ENCODE assay signal across 13 cellular contexts in genomic region chr11:67627788-67628624, GRCh38. TPM values are rescaled to one million over a fixed set of nuclear protein-coding genes. Genes with fewer than 3 reads are reported as not detected.
DNase-seq lines count a peak whose midpoint lies in the region; ATAC-seq, FAIRE-seq and TF ChIP-seq lines count a peak whose summit lies in the region.
"Had no signal": no experiment of that assay in that cellular context is flagged by ENCODE, and none has a peak within 500 bp of the region (broad histone marks: within the 10 kb centered on the region; RNA-seq: fewer than 3 reads in every experiment).

No MANE protein-coding gene starts in this region.

- H2AFZ ChIP-seq in K562 (ENCODE audit: low read depth, low read length) (no peak overlapping the region), smooth muscle cell (ENCODE audit: low read depth) (no peak overlapping the region)

- H3K79me2 ChIP-seq in K562 (ENCODE audit: control insufficient read depth, insufficient read depth, low read length), result no peaks in the 10 kb centered on the region
- no peaks in the 10 kb centered on the region for H3K79me2 ChIP-seq in smooth muscle cell (ENCODE audit: low read depth)

- no peaks in the 10 kb centered on the region for H3K9me1 ChIP-seq in K562 (ENCODE audit: control insufficient read depth, insufficient read depth, low read length)

- 90% methylated on average over 15 of the region's 15 CpGs for WGBS in K562 (ENCODE audit: insufficient coverage, low coverage, missing lambda C conversion rate)
- WGBS in smooth muscle cell (ENCODE audit: low lambda C conversion rate), result 83% methylated on average over 15 of the region's 15 CpGs

- in situ Hi-C loops in K562 (cut with MboI), result no loop called here

- H3K27ac ChIP-seq in K562 (ENCODE audit: extremely low read depth, low read depth, low read length), result no peak overlapping the region; the same call in 2 of the 3 replicates
- no peak overlapping the region for H3K27ac ChIP-seq in smooth muscle cell (ENCODE audit: low read depth)

- intact Hi-C loops in Caco-2 (cut with micrococcal nuclease; ENCODE audit: unreplicated experiment) (no loop called here), K562 (cut with micrococcal nuclease) (loop anchor here (2.0 kb wide), 1 partner anchor 55 kb away; no protein-coding TSS in a partner anchor)

- H3K4me1 ChIP-seq in Caco-2 (peaks cover 11% of the 10 kb centered on the region), K562 (replicated peaks in 1 of 2; ENCODE audit: control insufficient read depth in 2 of 2, insufficient read depth in 2 of 2, low read length in 2 of 2) (peaks cover 10 to 56% of the 10 kb centered on the region in 2 experiments), smooth muscle cell (ENCODE audit: low read depth) (no peaks in the 10 kb centered on the region)

- no peak for FAIRE-seq in K562 (lab: Jason Lieb, UNC)

- H3K4me2 ChIP-seq in K562 (ENCODE audit: insufficient read depth, low read length) (peak overlapping the region; percentile 83; the same call in 1 of the 2 replicates), smooth muscle cell (no peak overlapping the region)
- H3K4me2 ChIP-seq: SK-N-SH had no signal

- CTCF ChIA-PET in Caco-2 (lab: Charles Lee) (interaction anchor here (0.6 to 3.0 kb wide), 10 partner anchors 14 to 597 kb away, joined by 3 to 51 read pairs (median 3); no protein-coding TSS in a partner anchor), K562 (lab: Yijun Ruan, JAX; ENCODE audit: low intra/inter-chr PET ratio) (no interaction called here)

- H3K4me3 ChIP-seq in Caco-2 (ENCODE audit: low read depth, low read length), result no peak overlapping the region
- peak overlapping the region; percentile 64 for H3K4me3 ChIP-seq in Jurkat, Clone E6-1 (ENCODE audit: low read length)
- no peak overlapping the region for H3K4me3 ChIP-seq in K562
- H3K4me3 ChIP-seq in smooth muscle cell, result no peak overlapping the region

- H3K27me3 ChIP-seq in Caco-2 (replicated peaks; ENCODE audit: control insufficient read depth, insufficient read depth, low read length), result no peaks in the 10 kb centered on the region
- H3K27me3 ChIP-seq in K562 (ENCODE audit: control insufficient read depth in 2 of 2, insufficient read depth in 2 of 2, low read length in 2 of 2), result no peaks in the 10 kb centered on the region
- H3K27me3 ChIP-seq in smooth muscle cell (ENCODE audit: low read depth), result no peaks in the 10 kb centered on the region
- H3K27me3 ChIP-seq: heart right ventricle had no signal

- no peaks in the 10 kb centered on the region for H3F3A ChIP-seq in smooth muscle cell (ENCODE audit: low read depth)

- BruUV-seq in Caco-2 (replicated peaks; lab: Mats Ljungman, UMichigan) (no TSS peak), K562 (replicated peaks; lab: Mats Ljungman, UMichigan) (no TSS peak)

- POLR2A ChIA-PET in Caco-2 (lab: Charles Lee), result no interaction called here
- POLR2A ChIA-PET in K562 (lab: Yijun Ruan, JAX), result interaction anchor here (0.5 to 5.2 kb wide), 8 partner anchors 8 to 200 kb away, joined by 3 to 36 read pairs (median 4); partner anchors contain the start of gene RPS6KB2

- no peak for TF ChIP-seq EP300 in K562 (IDR thresholded peaks at IDR 0.05; ENCODE audit: low read length)

- TF ChIP-seq POLR2A in K562 (conservative IDR thresholded peaks at IDR 0.05), result no peak; the same call in 1 of the 2 replicates

- no peaks in the 10 kb centered on the region for H4K20me1 ChIP-seq in K562 (replicated peaks; ENCODE audit: control insufficient read depth, insufficient read depth, low read length)
- no peaks in the 10 kb centered on the region for H4K20me1 ChIP-seq in smooth muscle cell (ENCODE audit: low read depth)

- H3K4me1 Mint-ChIP-seq in Caco-2 (ENCODE audit: low read depth, unreplicated experiment) (peaks cover 7% of the 10 kb centered on the region), nephron progenitor cell (peaks cover 27% of the 10 kb centered on the region)

- no peak overlapping the region for H3K27ac Mint-ChIP-seq in Caco-2 (ENCODE audit: unreplicated experiment)
- H3K27ac Mint-ChIP-seq in nephron progenitor cell, result peak overlapping the region; percentile 57

- H3K27me3 Mint-ChIP-seq in Caco-2 (ENCODE audit: insufficient read depth, unreplicated experiment) (no peaks in the 10 kb centered on the region), nephron progenitor cell (ENCODE audit: low read depth, poor library complexity) (no peaks in the 10 kb centered on the region)

- DNase-seq in Caco-2 (no peak), K562 (ENCODE audit: extremely low read depth in 1 of 4, low spot score in 3 of 4) (no peak), nephron progenitor cell (no peak), smooth muscle cell (lab: John Stamatoyannopoulos, UW; ENCODE audit: unreplicated experiment) (no peak), OCI-M1 (lab: John Stamatoyannopoulos, UW) (no peak), NCI-H1694 treated with DMSO at 0.1 percent for 48 hours (lab: John Stamatoyannopoulos, UW) (no peak)
- DNase-seq in Jurkat, Clone E6-1 (ENCODE audit: low read depth, low spot score), result no peak
- no peak for DNase-seq in effector CD4-positive, alpha-beta T cell
- DNase-seq: amygdala, NCI-H510A, SK-N-SH had no signal

- no peak for ATAC-seq in K562
- ATAC-seq: heart right ventricle had no signal

- no peak for TF ChIP-seq RAD21 in K562 (CRISPR knock-in tag; conservative IDR thresholded peaks at IDR 0.05 in 1 of 2, IDR thresholded peaks at IDR 0.05 in 1 of 2)

- peak overlapping the region; percentile 17 for H3K4me3 Mint-ChIP-seq in Caco-2 (ENCODE audit: unreplicated experiment)
- no peak overlapping the region for H3K4me3 Mint-ChIP-seq in nephron progenitor cell

- TF ChIP-seq CTCF in Caco-2 (IDR thresholded peaks at IDR 0.05; ENCODE audit: insufficient read depth in 1 of 2, low read depth in 1 of 2, low read length in 1 of 2, severe bottlenecking in 1 of 2, unreplicated experiment in 1 of 2) (no peak), K562 (IDR thresholded peaks at IDR 0.05 in 2 of 3, conservative IDR thresholded peaks at IDR 0.05 in 1 of 3; ENCODE audit: insufficient read depth in 2 of 3, low read depth in 1 of 3, low read length in 3 of 3) (no peak), nephron progenitor cell (IDR thresholded peaks at IDR 0.05) (no peak), smooth muscle cell (IDR thresholded peaks at IDR 0.05; ENCODE audit: borderline replicate concordance, insufficient read depth, poor library complexity, severe bottlenecking) (no peak)

- H3K9me3 ChIP-seq in Caco-2 (no peaks in the 10 kb centered on the region), K562 (replicated peaks; ENCODE audit: control insufficient read depth, insufficient read depth, low read depth, low read length) (no peaks in the 10 kb centered on the region), smooth muscle cell (replicated peaks; ENCODE audit: low read depth) (no peaks in the 10 kb centered on the region)
- H3K9me3 ChIP-seq: heart right ventricle, SK-N-SH had no signal

- peaks cover 9% of the 10 kb centered on the region for H3K9me3 Mint-ChIP-seq in Caco-2 (ENCODE audit: unreplicated experiment)
- peaks cover 12% of the 10 kb centered on the region for H3K9me3 Mint-ChIP-seq in nephron progenitor cell

- H3K36me3 Mint-ChIP-seq in Caco-2 (ENCODE audit: insufficient read depth, unreplicated experiment) (peaks cover 26% of the 10 kb centered on the region), nephron progenitor cell (ENCODE audit: low read depth) (peaks cover 40% of the 10 kb centered on the region)

- H3K36me3 ChIP-seq in Caco-2 (ENCODE audit: control insufficient read depth, insufficient read depth, low read length) (no peaks in the 10 kb centered on the region), K562 (ENCODE audit: control insufficient read depth, insufficient read depth, low read length) (peaks cover 15% of the 10 kb centered on the region; the same call in 1 of the 3 replicates), smooth muscle cell (ENCODE audit: low read depth) (no peaks in the 10 kb centered on the region)
- H3K36me3 ChIP-seq: heart right ventricle had no signal

- H3K9ac ChIP-seq in K562 (ENCODE audit: insufficient read depth in 1 of 2, low read depth in 2 of 2, low read length in 2 of 2) (peak overlapping the region; percentile 81 to 98; a peak in 3 of 4 replicates), smooth muscle cell (ENCODE audit: low read depth) (no peak overlapping the region)

RNA-seq across cellular contexts. Expression of gene NUDT8, which starts 1.7 kb away (rescaled TPM):
- 15.0 and 18.1 TPM in 2 replicates for total RNA-seq in Caco-2 (2022)
- 119 TPM for polyA plus RNA-seq in Jurkat, Clone E6-1 (2012; ENCODE audit: insufficient read depth, insufficient read length)
- 2.8 and 15.1 TPM in 2 replicates for total RNA-seq in K562 (2011; cell fraction: chromatin; rRNA removed; ENCODE audit: low replicate concordance)
- 22.0 and 23.0 TPM in 2 replicates for total RNA-seq in K562 (2011; cell fraction: nucleolus; rRNA removed)
- total RNA-seq in K562 (2011; cell fraction: nucleoplasm; rRNA removed), result 9.8 and 13.5 TPM in 2 replicates
- 23.8 and 36.3 TPM in 2 replicates for total RNA-seq in K562 (2014; rRNA removed)
- total RNA-seq in K562 (2014; rRNA removed; fragmentation: Illumina TruSeq; extraction: Trizol), result 1.5 and 2.0 TPM in 2 replicates
- total RNA-seq in K562 (2015; rRNA removed; fragmentation: Illumina TruSeq; extraction: Trizol), result 6.2 and 6.6 TPM in 2 replicates
- 26.7 and 27.8 TPM in 2 replicates for total RNA-seq in K562 (2021)
- 4.3 and 6.2 TPM in 2 replicates for polyA plus RNA-seq in K562 (2011; rRNA removed)
- 11.0 and 34.8 TPM in 2 replicates for polyA plus RNA-seq in K562 (2011; cell fraction: cytosol; rRNA removed)
- 27.2 and 46.8 TPM in 2 replicates for polyA plus RNA-seq in K562 (2011; cell fraction: nucleus; rRNA removed)
- 20.9 and 25.8 TPM in 2 replicates for polyA plus RNA-seq in K562 (2012)
- polyA plus RNA-seq in K562 (2014; fragmentation: Illumina TruSeq; extraction: Trizol), result 5.0 and 14.0 TPM in 2 replicates
- under 1 TPM; 0.23 to 0.85 TPM for polyA plus RNA-seq in K562 (2014; fragmentation: Nextera tagmentation; extraction: Ambion mirVana)
- polyA plus RNA-seq in K562 (2014; rRNA removed), result 21.7 and 27.2 TPM in 2 replicates
- polyA minus RNA-seq in K562 (2011; rRNA and poly(A)+ RNA removed), result 0.72 and 1.2 TPM in 2 replicates
- polyA minus RNA-seq in K562 (2011; cell fraction: cytosol; rRNA and poly(A)+ RNA removed), result 5.7 and 7.1 TPM in 2 replicates
- polyA minus RNA-seq in K562 (2011; cell fraction: nucleus; rRNA and poly(A)+ RNA removed), result 11.9 and 15.1 TPM in 2 replicates
- 0.67 and 9.2 TPM in 2 replicates for total RNA-seq in smooth muscle cell
- polyA plus RNA-seq in smooth muscle cell, result 15.6 and 17.6 TPM in 2 replicates

RNA-seq across cellular contexts. Expression of gene TBX10, which starts 11.6 kb away (rescaled TPM):
- total RNA-seq in Caco-2 (2022), result not detected in 2 replicates
- not detected for polyA plus RNA-seq in Jurkat, Clone E6-1 (2012; ENCODE audit: insufficient read depth, insufficient read length)
- not detected in 2 replicates for total RNA-seq in K562 (2011; cell fraction: chromatin; rRNA removed; ENCODE audit: low replicate concordance)
- not detected in 2 replicates for total RNA-seq in K562 (2011; cell fraction: nucleolus; rRNA removed)
- not detected in 2 replicates for total RNA-seq in K562 (2011; cell fraction: nucleoplasm; rRNA removed)
- not detected in 2 replicates for total RNA-seq in K562 (2014; rRNA removed)
- total RNA-seq in K562 (2014; rRNA removed; fragmentation: Illumina TruSeq; extraction: Trizol), result not detected in 2 replicates
- not detected in 2 replicates for total RNA-seq in K562 (2015; rRNA removed; fragmentation: Illumina TruSeq; extraction: Trizol)
- not detected in 2 replicates for total RNA-seq in K562 (2021)
- not detected in 2 replicates for polyA plus RNA-seq in K562 (2011; rRNA removed)
- not detected in 2 replicates for polyA plus RNA-seq in K562 (2011; cell fraction: cytosol; rRNA removed)
- polyA plus RNA-seq in K562 (2011; cell fraction: nucleus; rRNA removed), result not detected in 2 replicates
- 0.14 and 0.18 TPM in 2 replicates for polyA plus RNA-seq in K562 (2012)
- not detected in 2 replicates for polyA plus RNA-seq in K562 (2014; fragmentation: Illumina TruSeq; extraction: Trizol)
- polyA plus RNA-seq in K562 (2014; fragmentation: Nextera tagmentation; extraction: Ambion mirVana), result not detected
- not detected in 2 replicates for polyA plus RNA-seq in K562 (2014; rRNA removed)
- polyA minus RNA-seq in K562 (2011; rRNA and poly(A)+ RNA removed), result not detected in 2 replicates
- polyA minus RNA-seq in K562 (2011; cell fraction: cytosol; rRNA and poly(A)+ RNA removed), result not detected in 2 replicates
- not detected in 2 replicates for polyA minus RNA-seq in K562 (2011; cell fraction: nucleus; rRNA and poly(A)+ RNA removed)
- total RNA-seq in smooth muscle cell, result not detected in 2 replicates
- not detected in 2 replicates for polyA plus RNA-seq in smooth muscle cell
- total RNA-seq: skeletal muscle tissue had no signal
- polyA plus RNA-seq: heart right ventricle, SK-N-SH had no signal

RNA-seq across cellular contexts. Expression of gene NDUFV1, which starts 21.3 kb away (rescaled TPM):
- total RNA-seq in Caco-2 (2022), result 358 and 375 TPM in 2 replicates
- polyA plus RNA-seq in Jurkat, Clone E6-1 (2012; ENCODE audit: insufficient read depth, insufficient read length), result 417 TPM
- 348 and 937 TPM in 2 replicates for total RNA-seq in K562 (2011; cell fraction: chromatin; rRNA removed; ENCODE audit: low replicate concordance)
- total RNA-seq in K562 (2011; cell fraction: nucleolus; rRNA removed), result 683 and 713 TPM in 2 replicates
- 505 and 528 TPM in 2 replicates for total RNA-seq in K562 (2011; cell fraction: nucleoplasm; rRNA removed)
- 408 and 468 TPM in 2 replicates for total RNA-seq in K562 (2014; rRNA removed)
- total RNA-seq in K562 (2014; rRNA removed; fragmentation: Illumina TruSeq; extraction: Trizol), result 111 and 135 TPM in 2 replicates
- total RNA-seq in K562 (2015; rRNA removed; fragmentation: Illumina TruSeq; extraction: Trizol), result 242 and 251 TPM in 2 replicates
- 404 and 408 TPM in 2 replicates for total RNA-seq in K562 (2021)
- 172 and 261 TPM in 2 replicates for polyA plus RNA-seq in K562 (2011; rRNA removed)
- polyA plus RNA-seq in K562 (2011; cell fraction: cytosol; rRNA removed), result 251 and 329 TPM in 2 replicates
- 669 and 851 TPM in 2 replicates for polyA plus RNA-seq in K562 (2011; cell fraction: nucleus; rRNA removed)
- 286 and 337 TPM in 2 replicates for polyA plus RNA-seq in K562 (2012)
- polyA plus RNA-seq in K562 (2014; fragmentation: Illumina TruSeq; extraction: Trizol), result 209 and 273 TPM in 2 replicates
- polyA plus RNA-seq in K562 (2014; fragmentation: Nextera tagmentation; extraction: Ambion mirVana), result 10 to 100 TPM; 10.8 to 32.9 TPM
- 423 and 426 TPM in 2 replicates for polyA plus RNA-seq in K562 (2014; rRNA removed)
- polyA minus RNA-seq in K562 (2011; rRNA and poly(A)+ RNA removed), result 81.2 and 91.3 TPM in 2 replicates
- polyA minus RNA-seq in K562 (2011; cell fraction: cytosol; rRNA and poly(A)+ RNA removed), result 141 and 202 TPM in 2 replicates
- 134 and 170 TPM in 2 replicates for polyA minus RNA-seq in K562 (2011; cell fraction: nucleus; rRNA and poly(A)+ RNA removed)
- total RNA-seq in smooth muscle cell, result 110 and 111 TPM in 2 replicates
- polyA plus RNA-seq in smooth muscle cell, result 201 and 207 TPM in 2 replicates

RNA-seq across cellular contexts. Expression of gene ACY3, which starts 22.5 kb away (rescaled TPM):
- total RNA-seq in Caco-2 (2022) (2.4 and 4.2 TPM in 2 replicates), K562 (2014; rRNA removed) (not detected in 2 replicates), K562 (2014; rRNA removed; fragmentation: Illumina TruSeq; extraction: Trizol) (not detected in 2 replicates), K562 (2015; rRNA removed; fragmentation: Illumina TruSeq; extraction: Trizol) (not detected in 2 replicates), K562 (2021) (not detected in 2 replicates), smooth muscle cell (not detected in 2 replicates)
- 12.4 TPM for polyA plus RNA-seq in Jurkat, Clone E6-1 (2012; ENCODE audit: insufficient read depth, insufficient read length)
- not detected in 2 replicates for total RNA-seq in K562 (2011; cell fraction: chromatin; rRNA removed; ENCODE audit: low replicate concordance)
- total RNA-seq in K562 (2011; cell fraction: nucleolus; rRNA removed), result not detected in 2 replicates
- not detected in 2 replicates for total RNA-seq in K562 (2011; cell fraction: nucleoplasm; rRNA removed)
- polyA plus RNA-seq in K562 (2011; rRNA removed) (not detected in 2 replicates), K562 (2014; fragmentation: Illumina TruSeq; extraction: Trizol) (not detected in 2 replicates), K562 (2014; fragmentation: Nextera tagmentation; extraction: Ambion mirVana) (not detected), K562 (2014; rRNA removed) (not detected in 2 replicates), smooth muscle cell (not detected in 2 replicates)
- polyA plus RNA-seq in K562 (2011; cell fraction: cytosol; rRNA removed), result not detected in 2 replicates
- polyA plus RNA-seq in K562 (2011; cell fraction: nucleus; rRNA removed), result not detected in 2 replicates
- polyA plus RNA-seq in K562 (2012), result not detected in 2 replicates
- polyA minus RNA-seq in K562 (2011; rRNA and poly(A)+ RNA removed), result not detected in 2 replicates
- polyA minus RNA-seq in K562 (2011; cell fraction: cytosol; rRNA and poly(A)+ RNA removed), result not detected in 2 replicates
- polyA minus RNA-seq in K562 (2011; cell fraction: nucleus; rRNA and poly(A)+ RNA removed), result not detected in 2 replicates
- total RNA-seq: heart right ventricle, skeletal muscle tissue had no signal
- polyA plus RNA-seq: heart right ventricle, SK-N-SH had no signal

RNA-seq across cellular contexts. Expression of gene GSTP1, which starts 44.4 kb away (rescaled TPM):
- total RNA-seq in Caco-2 (2022) (1,799 and 1,911 TPM in 2 replicates), K562 (2014; rRNA removed) (2,150 and 3,084 TPM in 2 replicates), K562 (2014; rRNA removed; fragmentation: Illumina TruSeq; extraction: Trizol) (412 and 592 TPM in 2 replicates), K562 (2015; rRNA removed; fragmentation: Illumina TruSeq; extraction: Trizol) (1,399 and 1,422 TPM in 2 replicates), K562 (2021) (1,400 and 1,492 TPM in 2 replicates), smooth muscle cell (739 and 874 TPM in 2 replicates)
- polyA plus RNA-seq in Jurkat, Clone E6-1 (2012; ENCODE audit: insufficient read depth, insufficient read length), result 1,038 TPM
- total RNA-seq in K562 (2011; cell fraction: chromatin; rRNA removed; ENCODE audit: low replicate concordance), result 78.9 and 217 TPM in 2 replicates
- total RNA-seq in K562 (2011; cell fraction: nucleolus; rRNA removed), result 419 and 483 TPM in 2 replicates
- 278 and 289 TPM in 2 replicates for total RNA-seq in K562 (2011; cell fraction: nucleoplasm; rRNA removed)
- polyA plus RNA-seq in K562 (2011; rRNA removed) (910 and 997 TPM in 2 replicates), K562 (2014; fragmentation: Illumina TruSeq; extraction: Trizol) (1,177 and 1,409 TPM in 2 replicates), K562 (2014; fragmentation: Nextera tagmentation; extraction: Ambion mirVana) (1,000 to 10,000 TPM in 1 of 2 experiments, 100 to 1,000 TPM in 1; 739 to 1,204 TPM), K562 (2014; rRNA removed) (1,679 and 1,695 TPM in 2 replicates), smooth muscle cell (1,489 and 1,525 TPM in 2 replicates)
- polyA plus RNA-seq in K562 (2011; cell fraction: cytosol; rRNA removed), result 1,621 and 2,879 TPM in 2 replicates
- 798 and 965 TPM in 2 replicates for polyA plus RNA-seq in K562 (2011; cell fraction: nucleus; rRNA removed)
- polyA plus RNA-seq in K562 (2012), result 1,622 and 1,822 TPM in 2 replicates
- polyA minus RNA-seq in K562 (2011; rRNA and poly(A)+ RNA removed), result 380 and 408 TPM in 2 replicates
- 440 and 451 TPM in 2 replicates for polyA minus RNA-seq in K562 (2011; cell fraction: cytosol; rRNA and poly(A)+ RNA removed)
- 118 and 167 TPM in 2 replicates for polyA minus RNA-seq in K562 (2011; cell fraction: nucleus; rRNA and poly(A)+ RNA removed)
